23 cellular contexts compared by ENCODE assay signal in genomic region chr2:133490412-133490958, GRCh38.
DNase-seq lines count a peak whose midpoint lies in the region; ATAC-seq, FAIRE-seq and TF ChIP-seq lines count a peak whose summit lies in the region.
"Had no signal": no experiment of that assay in that cellular context is flagged by ENCODE, and none has a peak within 500 bp of the region (broad histone marks: within the 10 kb centered on the region; RNA-seq: fewer than 3 reads in every experiment).

No MANE protein-coding gene starts in this region.

- H3K14ac ChIP-seq in IMR-90 (replicated peaks; ENCODE audit: low read depth, low read length): peak overlapping the region; percentile 80

- H3K4me3 Mint-ChIP-seq in activated CD8-positive, alpha-beta T cell treated with anti-CD3 and anti-CD28 coated beads, Interleukin-2, amount 10 ng/mL, durations not matched to agents 7 days and 5 days: no peak overlapping the region
- no peak overlapping the region for H3K4me3 Mint-ChIP-seq in Calu3 (ENCODE audit: low read depth, unreplicated experiment)
- H3K4me3 Mint-ChIP-seq: CD4-positive, alpha-beta T cell; IgD-negative memory B cell had no signal

- H2AK9ac ChIP-seq in IMR-90 (replicated peaks; ENCODE audit: low read depth, low read length, poor library complexity): no peak overlapping the region

- H3K56ac ChIP-seq in IMR-90 (ENCODE audit: extremely low read depth, insufficient read depth, low read length): no peak overlapping the region

- dilution Hi-C loops in IMR-90 (cut with HindIII; ENCODE audit: low sequenced_read_pairs, unreplicated experiment) (no loop called here), endothelial cell of umbilical vein (cut with MboI; ENCODE audit: extremely low pct_ligation_motif_present, low sequenced_read_pairs) (no loop called here)

- no peak overlapping the region for H2BK5ac ChIP-seq in IMR-90 (ENCODE audit: low read depth, low read length, poor library complexity, severe bottlenecking)

- no peak for TF ChIP-seq RAD21 in IMR-90 (IDR thresholded peaks at IDR 0.05; ENCODE audit: low read length)

- no peaks in the 10 kb centered on the region for H3K27me3 Mint-ChIP-seq in activated CD8-positive, alpha-beta T cell treated with anti-CD3 and anti-CD28 coated beads, Interleukin-2, amount 10 ng/mL, durations not matched to agents 7 days and 5 days (ENCODE audit: low read depth)
- no peaks in the 10 kb centered on the region for H3K27me3 Mint-ChIP-seq in Calu3 (ENCODE audit: unreplicated experiment)
- H3K27me3 Mint-ChIP-seq: CD4-positive, alpha-beta T cell had no signal

- POLR2A ChIA-PET in IMR-90 (lab: Charles Lee; ENCODE audit: unreplicated experiment): no interaction called here
- POLR2A ChIA-PET in endothelial cell of umbilical vein (lab: Charles Lee): no interaction called here
- POLR2A ChIA-PET in activated CD8-positive, alpha-beta T cell treated with anti-CD3 and anti-CD28 coated beads, Interleukin-2, amount 10 ng/mL, durations not matched to agents 7 days and 5 days (lab: Charles Lee): no interaction called here

- peaks cover 8% of the 10 kb centered on the region for H3K4me1 ChIP-seq in IMR-90 (ENCODE audit: control insufficient read depth, insufficient read depth, low read length)
- H3K4me1 ChIP-seq in endothelial cell of umbilical vein (ENCODE audit: control insufficient read depth, extremely low read depth, insufficient read depth, low read length): no peaks in the 10 kb centered on the region
- peaks cover 8% of the 10 kb centered on the region for H3K4me1 ChIP-seq in osteoblast (ENCODE audit: insufficient read depth, low read length)

- H2AFZ ChIP-seq in IMR-90 (replicated peaks; ENCODE audit: low read length, poor library complexity): no peak overlapping the region
- no peak overlapping the region for H2AFZ ChIP-seq in endothelial cell of umbilical vein (ENCODE audit: low read depth, low read length)
- H2AFZ ChIP-seq in osteoblast (ENCODE audit: low read length): no peak overlapping the region

- peak overlapping the region; percentile 62; the same call in 1 of the 2 replicates for H2BK20ac ChIP-seq in IMR-90 (ENCODE audit: low read depth, low read length)

- ATAC-seq in IMR-90 (ENCODE audit: low read depth) (no peak), left colon (peak; percentile 72)
- ATAC-seq in activated CD8-positive, alpha-beta T cell treated with anti-CD3 and anti-CD28 coated beads, Interleukin-2, amount 10 ng/mL, durations not matched to agents 7 days and 5 days: no peak
- ATAC-seq: GM12878 had no signal

- BruUV-seq in IMR-90 (replicated peaks; lab: Mats Ljungman, UMichigan) (no TSS peak), endothelial cell of umbilical vein (replicated peaks; lab: Mats Ljungman, UMichigan) (no TSS peak), Calu3 (replicated peaks; lab: Mats Ljungman, UMichigan) (no TSS peak)

- H3K79me2 ChIP-seq in endothelial cell of umbilical vein (ENCODE audit: control insufficient read depth, insufficient read depth, low read length): no peaks in the 10 kb centered on the region
- H3K79me2 ChIP-seq in osteoblast (ENCODE audit: insufficient read depth, low read length): no peaks in the 10 kb centered on the region

- no peak overlapping the region; the same call in 2 of the 3 replicates for H2BK15ac ChIP-seq in IMR-90 (ENCODE audit: low read depth, low read length)

- H3K9me3 ChIP-seq in IMR-90 (ENCODE audit: control insufficient read depth, insufficient read depth, low read length) (no peaks in the 10 kb centered on the region), endothelial cell of umbilical vein (replicated peaks; ENCODE audit: control insufficient read depth, insufficient read depth, low read length) (no peaks in the 10 kb centered on the region), osteoblast (ENCODE audit: low read depth, low read length) (no peaks in the 10 kb centered on the region)
- H3K9me3 ChIP-seq: SK-N-SH had no signal

- H2AK5ac ChIP-seq in IMR-90 (ENCODE audit: low read depth, low read length): peak overlapping the region; percentile 83; the same call in 1 of the 2 replicates

- peak overlapping the region in 1 of 2 experiments; percentile 20; a peak in 1 of 4 replicates for H4K8ac ChIP-seq in IMR-90 (ENCODE audit: low read depth in 2 of 2, low read length in 2 of 2)

- intact Hi-C loops in IMR-90 (cut with micrococcal nuclease): loop anchor here (10.0 kb wide), 1 partner anchor 154 kb away; no protein-coding TSS in a partner anchor
- intact Hi-C loops in endothelial cell of umbilical vein (cut with micrococcal nuclease): no loop called here
- intact Hi-C loops in left colon (cut with DNase I, micrococcal nuclease): no loop called here
- intact Hi-C loops in Calu3 (cut with micrococcal nuclease; ENCODE audit: unreplicated experiment): no loop called here

- no peak for TF ChIP-seq POLR2A in IMR-90 (IDR thresholded peaks at IDR 0.05; ENCODE audit: low read depth, low read length)
- TF ChIP-seq POLR2A in endothelial cell of umbilical vein (IDR thresholded peaks at IDR 0.05; ENCODE audit: low read depth, low read length): no peak

- H3K36me3 ChIP-seq in IMR-90 (ENCODE audit: control insufficient read depth, insufficient read depth, low read length): no peaks in the 10 kb centered on the region
- H3K36me3 ChIP-seq in endothelial cell of umbilical vein (ENCODE audit: control insufficient read depth in 2 of 2, extremely low read depth in 1 of 2, insufficient read depth in 2 of 2, low read length in 2 of 2): no peaks in the 10 kb centered on the region
- no peaks in the 10 kb centered on the region for H3K36me3 ChIP-seq in osteoblast (ENCODE audit: insufficient read depth, low read length)

- H4K5ac ChIP-seq in IMR-90 (ENCODE audit: low read depth, low read length): peak overlapping the region; percentile 67; the same call in 1 of the 2 replicates

- in situ Hi-C loops in IMR-90 (cut with MboI; ENCODE audit: low sequenced_read_pairs): no loop called here

- no peaks in the 10 kb centered on the region for H3K4me1 Mint-ChIP-seq in activated CD8-positive, alpha-beta T cell treated with anti-CD3 and anti-CD28 coated beads, Interleukin-2, amount 10 ng/mL, durations not matched to agents 7 days and 5 days (ENCODE audit: low read depth)
- H3K4me1 Mint-ChIP-seq in Calu3 (ENCODE audit: low read depth, unreplicated experiment): peaks cover 16% of the 10 kb centered on the region
- H3K4me1 Mint-ChIP-seq: IgD-negative memory B cell had no signal

- peak overlapping the region; percentile 47 for H3K18ac ChIP-seq in IMR-90 (ENCODE audit: low read depth, low read length)

- H3K23ac ChIP-seq in IMR-90 (ENCODE audit: low read depth, low read length): peak overlapping the region; percentile 36; the same call in 1 of the 2 replicates

- no peak for TF ChIP-seq CTCF in IMR-90 (conservative IDR thresholded peaks at IDR 0.05; ENCODE audit: low read depth, low read length)
- no peak for TF ChIP-seq CTCF in endothelial cell of umbilical vein (IDR thresholded peaks at IDR 0.05; ENCODE audit: extremely low read depth in 1 of 2, insufficient read depth in 1 of 2, low read depth in 1 of 2, low read length in 2 of 2)
- TF ChIP-seq CTCF in osteoblast (IDR thresholded peaks at IDR 0.05; ENCODE audit: extremely low read depth, low read depth, low read length): no peak
- TF ChIP-seq CTCF in Calu3 (IDR thresholded peaks at IDR 0.05; ENCODE audit: unreplicated experiment): no peak

- DNase-seq in IMR-90 (no peak), endothelial cell of umbilical vein (ENCODE audit: low read depth, low spot score) (peak; percentile 6), left colon (no peak), osteoblast (ENCODE audit: insufficient read length, low spot score, missing footprints) (peak; percentile 21), retina (no peak), Calu3 (no peak)
- DNase-seq in activated CD8-positive, alpha-beta T cell treated with anti-CD3 and anti-CD28 coated beads, Interleukin-2, amount 10 ng/mL, durations not matched to agents 7 days and 5 days: no peak
- DNase-seq: CD4-positive, alpha-beta T cell; COR-L47; DND-41; H7; Karpas-422; MV-4-11; NCI-H1417; NCI-H1694 treated with DMSO at 0.1 percent for 48 hours; NCI-H2081 treated with DMSO at 0.1 percent for 48 hours; NCI-H2171 treated with DMSO at 0.1 percent for 48 hours; NCI-H446; NCI-H526; SHP77; SK-N-SH had no signal

- H3K4ac ChIP-seq in IMR-90 (ENCODE audit: low read depth, low read length): peak overlapping the region; percentile 56

- H3K4me2 ChIP-seq in IMR-90 (ENCODE audit: low read depth, low read length): no peak overlapping the region
- no peak overlapping the region for H3K4me2 ChIP-seq in endothelial cell of umbilical vein (ENCODE audit: insufficient read depth, low read length)
- H3K4me2 ChIP-seq in osteoblast (ENCODE audit: insufficient read depth, low read length): no peak overlapping the region
- H3K4me2 ChIP-seq: SK-N-SH had no signal

- CTCF ChIA-PET in IMR-90 (lab: Yijun Ruan, JAX) (interaction anchor here (1.3 kb wide), 1 partner anchor 290 kb away, joined by 3 read pairs; no protein-coding TSS in a partner anchor), endothelial cell of umbilical vein (lab: Charles Lee) (interaction anchor here (1.7 kb wide), 1 partner anchor 14 kb away, joined by 4 read pairs; no protein-coding TSS in a partner anchor), Calu3 (lab: Charles Lee) (no interaction called here)
- CTCF ChIA-PET in activated CD8-positive, alpha-beta T cell treated with anti-CD3 and anti-CD28 coated beads, Interleukin-2, amount 10 ng/mL, durations not matched to agents 7 days and 5 days (lab: Charles Lee): no interaction called here

- H3K79me1 ChIP-seq in IMR-90 (ENCODE audit: low read depth in 1 of 2, low read length in 2 of 2): peaks cover 2 to 4% of the 10 kb centered on the region in 2 experiments; a peak in 1 of 4 replicates

- H3K9me1 ChIP-seq in IMR-90 (ENCODE audit: insufficient read depth, low read length): no peaks in the 10 kb centered on the region
- no peaks in the 10 kb centered on the region for H3K9me1 ChIP-seq in endothelial cell of umbilical vein (replicated peaks; ENCODE audit: control insufficient read depth, extremely low read depth, insufficient read depth, low read length)

- H3K27ac ChIP-seq in IMR-90 (ENCODE audit: insufficient read depth, low read length) (no peak overlapping the region), endothelial cell of umbilical vein (ENCODE audit: insufficient read depth, low read depth, low read length) (no peak overlapping the region), osteoblast (ENCODE audit: low read depth, low read length) (no peak overlapping the region)

- no peaks in the 10 kb centered on the region for H3K36me3 Mint-ChIP-seq in activated CD8-positive, alpha-beta T cell treated with anti-CD3 and anti-CD28 coated beads, Interleukin-2, amount 10 ng/mL, durations not matched to agents 7 days and 5 days (ENCODE audit: low read depth)
- no peaks in the 10 kb centered on the region for H3K36me3 Mint-ChIP-seq in Calu3 (ENCODE audit: insufficient read depth, unreplicated experiment)
- H3K36me3 Mint-ChIP-seq: IgD-negative memory B cell had no signal

- H4K91ac ChIP-seq in IMR-90 (ENCODE audit: insufficient read depth, low read depth, low read length): no peak overlapping the region

- peak overlapping the region; percentile 32; the same call in 1 of the 2 replicates for H2BK120ac ChIP-seq in IMR-90 (ENCODE audit: low read depth, low read length)

- H3K4me3 ChIP-seq in IMR-90 (ENCODE audit: insufficient read depth, low read depth, low read length) (no peak overlapping the region), endothelial cell of umbilical vein (replicated peaks in 1 of 3; ENCODE audit: insufficient read depth in 1 of 3, low read depth in 1 of 3, low read length in 3 of 3) (no peak overlapping the region), osteoblast (ENCODE audit: insufficient read depth, low read length) (no peak overlapping the region)
- H3K4me3 ChIP-seq: GM12878 had no signal

- H4K20me1 ChIP-seq in IMR-90 (ENCODE audit: insufficient read depth, low read length) (no peaks in the 10 kb centered on the region), endothelial cell of umbilical vein (replicated peaks; ENCODE audit: control insufficient read depth, extremely low read depth, insufficient read depth, low read length) (no peaks in the 10 kb centered on the region), osteoblast (ENCODE audit: insufficient read depth, low read length) (no peaks in the 10 kb centered on the region)

- no peaks in the 10 kb centered on the region for H3K9me3 Mint-ChIP-seq in activated CD8-positive, alpha-beta T cell treated with anti-CD3 and anti-CD28 coated beads, Interleukin-2, amount 10 ng/mL, durations not matched to agents 7 days and 5 days (ENCODE audit: insufficient read depth)
- no peaks in the 10 kb centered on the region for H3K9me3 Mint-ChIP-seq in Calu3 (ENCODE audit: low read depth, unreplicated experiment)

- no peaks in the 10 kb centered on the region for H3K27me3 ChIP-seq in IMR-90 (ENCODE audit: control insufficient read depth, insufficient read depth, low read length)
- H3K27me3 ChIP-seq in endothelial cell of umbilical vein (ENCODE audit: control insufficient read depth in 2 of 2, insufficient read depth in 2 of 2, low read length in 2 of 2): peaks cover 0 to 2% of the 10 kb centered on the region in 2 experiments
- H3K27me3 ChIP-seq in osteoblast (ENCODE audit: insufficient read depth, low read length): no peaks in the 10 kb centered on the region

- FAIRE-seq in endothelial cell of umbilical vein (lab: Jason Lieb, UNC): no peak
- FAIRE-seq: GM12878 had no signal

- H3K27ac Mint-ChIP-seq in activated CD8-positive, alpha-beta T cell treated with anti-CD3 and anti-CD28 coated beads, Interleukin-2, amount 10 ng/mL, durations not matched to agents 7 days and 5 days: no peak overlapping the region
- H3K27ac Mint-ChIP-seq in Calu3 (ENCODE audit: unreplicated experiment): no peak overlapping the region
- H3K27ac Mint-ChIP-seq: CD4-positive, alpha-beta T cell; IgD-negative memory B cell had no signal

- no CpG with 5 or more reads among the region's 3 CpGs for WGBS in IMR-90 (ENCODE audit: extremely low coverage in 2 of 2, insufficient read length in 1 of 2), 2 experiments

- H3K9ac ChIP-seq in IMR-90 (ENCODE audit: low read depth, low read length) (no peak overlapping the region), endothelial cell of umbilical vein (replicated peaks; ENCODE audit: extremely low read depth, insufficient read depth, low read length) (no peak overlapping the region)
- H3K9ac ChIP-seq: SK-N-SH had no signal

Comparison
In these comparisons a context has a peak if more than half of its experiments do, and no peak if none do; other contexts are left out.
1. DNase-seq: peak in endothelial cell of umbilical vein (single experiment) and osteoblast (single experiment); none in IMR-90 (single experiment), left colon (0 of 2), retina (single experiment), activated CD8-positive, alpha-beta T cell treated with anti-CD3 and anti-CD28 coated beads, Interleukin-2, amount 10 ng/mL, durations not matched to agents 7 days and 5 days (single experiment) and Calu3 (single experiment).
2. CTCF ChIA-PET loops: an anchor here in IMR-90 (1.3 kb wide) and endothelial cell of umbilical vein (1.7 kb wide); none called in activated CD8-positive, alpha-beta T cell treated with anti-CD3 and anti-CD28 coated beads, Interleukin-2, amount 10 ng/mL, durations not matched to agents 7 days and 5 days and Calu3.